In genomic region chr12:110923192-110923591, GRCh38 we compare ENCODE assay signal across 32 cellular contexts. TPM values are rescaled to one million over a fixed set of nuclear protein-coding genes. Genes with fewer than 3 reads are reported as not detected.
"Had no signal": no experiment of that assay in that cellular context is flagged by ENCODE, and none has a peak within 500 bp of the region (broad histone marks: within the 10 kb centered on the region; RNA-seq: fewer than 3 reads in every experiment).

No MANE protein-coding gene starts in this region.

- H3K4me1 ChIP-seq: parathyroid adenoma, suprapubic skin, testis, tibial artery, transverse colon, upper lobe of right lung, uterus had no signal

- DNase-seq: naive thymus-derived CD4-positive, alpha-beta T cell; natural killer cell; nucleus accumbens; posterior cingulate gyrus; psoas muscle; right cardiac atrium; stimulated activated CD4-positive, alpha-beta T cell treated with anti-CD3 and anti-CD28 coated beads, Interleukin-1b, Interleukin-23, amount 100 ng/mL, for 48 hours; stimulated activated CD4-positive, alpha-beta T cell treated with anti-CD3 and anti-CD28 coated beads, Interleukin-4, amount 100 ng/mL, for 1 hour; stimulated activated CD4-positive, alpha-beta T cell treated with anti-CD3 and anti-CD28 coated beads, Interleukin-4, amount 100 ng/mL, for 4 hours; stimulated activated CD8-positive, alpha-beta memory T cell treated with anti-CD3 and anti-CD28 coated beads, Interleukin-4, amount 100 ng/mL, for 48 hours; stimulated activated naive CD4-positive, alpha-beta T cell; stimulated activated naive CD8-positive, alpha-beta T cell treated with anti-CD3 and anti-CD28 coated beads, Interleukin-15, amount 100 ng/mL, for 72 hours; stimulated activated naive CD8-positive, alpha-beta T cell treated with anti-CD3 and anti-CD28 coated beads, Interleukin-15, Interleukin-2, amounts not matched to agents 100 U/mL and 50 U/mL, for 24 hours; substantia nigra; testis; transverse colon; uterus had no signal

- H3K9ac ChIP-seq: parathyroid adenoma had no signal

- ATAC-seq: naive thymus-derived CD4-positive, alpha-beta T cell; natural killer cell; psoas muscle; right cardiac atrium; sciatic nerve; stimulated activated memory B cell treated with anti-CD40 and anti-IgM and Interleukin-4, amounts not matched to agents 10 μg/mL and 1 μg/mL and 100 μg/mL, for 72 hours; stimulated activated naive CD8-positive, alpha-beta T cell treated with anti-CD3 and anti-CD28 coated beads, Interleukin-15, amount 100 ng/mL, for 72 hours; stimulated activated naive CD8-positive, alpha-beta T cell treated with anti-CD3 and anti-CD28 coated beads, Interleukin-15, Interleukin-2, amounts not matched to agents 100 U/mL and 50 U/mL, for 24 hours; upper lobe of right lung had no signal

- H3K79me2 ChIP-seq: parathyroid adenoma had no signal

- H3K36me3 ChIP-seq: neutrophil, suprapubic skin, tibial artery, transverse colon, upper lobe of right lung, uterus had no signal

- H3K27me3 ChIP-seq: testis, uterus had no signal

- H2AFZ ChIP-seq: parathyroid adenoma had no signal

- H3K9me3 ChIP-seq: neutrophil, psoas muscle, suprapubic skin, testis, tibial artery, transverse colon, upper lobe of right lung, uterus had no signal

- H3K27ac ChIP-seq: neutrophil, parathyroid adenoma, psoas muscle, skin epidermis, suprapubic skin, testis, tibial artery, transverse colon, upper lobe of right lung, uterus had no signal

- H3K4me2 ChIP-seq: smooth muscle cell had no signal

- H3K4me3 ChIP-seq: psoas muscle, skin epidermis, smooth muscle cell, suprapubic skin, testis, tibial artery, transverse colon, upper lobe of right lung, uterus had no signal

RNA-seq across cellular contexts. Expression of gene MYL2, which starts 2.8 kb away (rescaled TPM):
- total RNA-seq: naive thymus-derived CD4-positive, alpha-beta T cell; natural killer cell; omental fat pad; osteocyte; progenitor cell of endocrine pancreas; renal cortical epithelial cell; sciatic nerve; smooth muscle cell; suprapubic skin; upper lobe of right lung had no signal
- polyA plus RNA-seq: naive thymus-derived CD4-positive, alpha-beta T cell; neural cell; smooth muscle cell; urinary bladder had no signal
